9 cellular contexts compared by ENCODE assay signal in genomic region chr18:74493689-74494088, GRCh38. TPM values are rescaled to one million over a fixed set of nuclear protein-coding genes. Genes with fewer than 3 reads are reported as not detected.
DNase-seq lines count a peak whose midpoint lies in the region; ATAC-seq, FAIRE-seq and TF ChIP-seq lines count a peak whose summit lies in the region.
"Had no signal": no experiment of that assay in that cellular context is flagged by ENCODE, and none has a peak within 500 bp of the region (broad histone marks: within the 10 kb centered on the region; RNA-seq: fewer than 3 reads in every experiment).

No MANE protein-coding gene starts in this region.

- H3K4me3 Mint-ChIP-seq in activated CD4-positive, alpha-beta memory T cell treated with anti-CD3 and anti-CD28 coated beads, Interleukin-2, amount 10 ng/mL, durations not matched to agents 7 days and 5 days: no peak overlapping the region

- no peak overlapping the region for H3K27ac Mint-ChIP-seq in activated CD4-positive, alpha-beta memory T cell treated with anti-CD3 and anti-CD28 coated beads, Interleukin-2, amount 10 ng/mL, durations not matched to agents 7 days and 5 days
- H3K27ac Mint-ChIP-seq: stimulated activated naive CD8-positive, alpha-beta T cell treated with anti-CD3 and anti-CD28 coated beads, Interleukin-15, Interleukin-2, amounts not matched to agents 100 ng/mL and 50 ng/mL, for 24 hours had no signal

- CTCF ChIA-PET in activated CD4-positive, alpha-beta memory T cell treated with anti-CD3 and anti-CD28 coated beads, Interleukin-2, amount 10 ng/mL, durations not matched to agents 7 days and 5 days (lab: Charles Lee): interaction anchor here (0.6 to 2.6 kb wide), 20 partner anchors 9 to 430 kb away, joined by 3 to 62 read pairs (median 4); no protein-coding TSS in a partner anchor

- H3K27me3 Mint-ChIP-seq in activated CD4-positive, alpha-beta memory T cell treated with anti-CD3 and anti-CD28 coated beads, Interleukin-2, amount 10 ng/mL, durations not matched to agents 7 days and 5 days: peaks cover 14% of the 10 kb centered on the region
- H3K27me3 Mint-ChIP-seq: stimulated activated naive CD8-positive, alpha-beta T cell treated with anti-CD3 and anti-CD28 coated beads, Interleukin-15, Interleukin-2, amounts not matched to agents 100 ng/mL and 50 ng/mL, for 24 hours had no signal

- H3K4me1 ChIP-seq in pancreas: peaks cover 15 to 17% (median 15%) of the 10 kb centered on the region in 3 donors

- H3K27me3 ChIP-seq in pancreas: no peaks in the 10 kb centered on the region

- TF ChIP-seq CTCF in pancreas (IDR thresholded peaks at IDR 0.05): peak; percentile 11 to 55 (median 53)

- FAIRE-seq in pancreas (lab: Jason Lieb, UNC): no peak

- WGBS in pancreas, 2 donors: 41 to 43% methylated on average over 1 of the region's 1 CpG

- ATAC-seq in HG02759 (IDR thresholded peaks at IDR 0.05; ENCODE audit: unreplicated experiment): peak; percentile 9
- ATAC-seq in pancreas: peak in 2 of 4 donors; percentile 16 to 19
- ATAC-seq in HG02763 (IDR thresholded peaks at IDR 0.05; ENCODE audit: unreplicated experiment): no peak

- H3K9me3 Mint-ChIP-seq in activated CD4-positive, alpha-beta memory T cell treated with anti-CD3 and anti-CD28 coated beads, Interleukin-2, amount 10 ng/mL, durations not matched to agents 7 days and 5 days: no peaks in the 10 kb centered on the region
- H3K9me3 Mint-ChIP-seq: stimulated activated naive CD8-positive, alpha-beta T cell treated with anti-CD3 and anti-CD28 coated beads, Interleukin-15, Interleukin-2, amounts not matched to agents 100 ng/mL and 50 ng/mL, for 24 hours had no signal

- H3K36me3 ChIP-seq in pancreas: no peaks in the 10 kb centered on the region

- H3K36me3 Mint-ChIP-seq in activated CD4-positive, alpha-beta memory T cell treated with anti-CD3 and anti-CD28 coated beads, Interleukin-2, amount 10 ng/mL, durations not matched to agents 7 days and 5 days (ENCODE audit: low read depth): peaks cover 11% of the 10 kb centered on the region

- no peaks in the 10 kb centered on the region for H3K9me3 ChIP-seq in pancreas

- no peak overlapping the region for H3K4me3 ChIP-seq in pancreas

- DNase-seq in ELF-1 (ENCODE audit: low read depth, low spot score): peak; percentile 49
- peak; percentile 56 for DNase-seq in NCI-H2196 (lab: John Stamatoyannopoulos, UW; ENCODE audit: unreplicated experiment)
- DNase-seq in activated CD4-positive, alpha-beta memory T cell treated with anti-CD3 and anti-CD28 coated beads, Interleukin-2, amount 10 ng/mL, durations not matched to agents 7 days and 5 days: peak; percentile 66
- peak; percentile 40 for DNase-seq in epithelial cell of prostate (ENCODE audit: low read depth, low spot score)
- DNase-seq in pancreas: peak in 3 of 6 donors; percentile 59 to 64 (median 60)
- DNase-seq in NCI-H1694 (lab: John Stamatoyannopoulos, UW): no peak

- H3K27ac ChIP-seq in epithelial cell of prostate (no peak overlapping the region), pancreas (no peak overlapping the region)

- POLR2A ChIA-PET in activated CD4-positive, alpha-beta memory T cell treated with anti-CD3 and anti-CD28 coated beads, Interleukin-2, amount 10 ng/mL, durations not matched to agents 7 days and 5 days (lab: Charles Lee): interaction anchor here (1.0 to 1.2 kb wide), 4 partner anchors 139 to 296 kb away, joined by 3 to 5 read pairs (median 4); no protein-coding TSS in a partner anchor

- H3K4me1 Mint-ChIP-seq in activated CD4-positive, alpha-beta memory T cell treated with anti-CD3 and anti-CD28 coated beads, Interleukin-2, amount 10 ng/mL, durations not matched to agents 7 days and 5 days: peaks cover 27% of the 10 kb centered on the region

- intact Hi-C loops in pancreas (cut with DNase I): loop anchor here in 1 of 3 donors (5.0 kb wide), 1 partner anchor 141 kb away; no protein-coding TSS in a partner anchor

RNA-seq across cellular contexts. Expression of gene CNDP2, which starts 2.5 kb away (rescaled TPM):
- total RNA-seq in activated CD4-positive, alpha-beta memory T cell treated with anti-CD3 and anti-CD28 coated beads, Interleukin-2, amount 10 ng/mL, durations not matched to agents 7 days and 5 days: 100 to 1,000 TPM; 141 to 143 TPM
- 100 to 1,000 TPM in 3 of 6 donors, 10 to 100 TPM in 3; 66.4 to 196 (median 101) TPM for total RNA-seq in pancreas
- polyA plus RNA-seq in pancreas: 10 to 100 TPM; 65.7 to 94.6 TPM

RNA-seq across cellular contexts. Expression of gene DIPK1C, which starts 36.6 kb away (rescaled TPM):
- not detected for total RNA-seq in activated CD4-positive, alpha-beta memory T cell treated with anti-CD3 and anti-CD28 coated beads, Interleukin-2, amount 10 ng/mL, durations not matched to agents 7 days and 5 days
- under 1 TPM in 2 of 6 donors, not detected in 4; 0.16 to 0.25 TPM for total RNA-seq in pancreas
- polyA plus RNA-seq in pancreas: under 1 TPM in 1 of 2 donors, not detected in 1; 0.12 TPM

RNA-seq across cellular contexts. Expression of gene CNDP1, which starts 40.6 kb away (rescaled TPM):
- not detected for total RNA-seq in activated CD4-positive, alpha-beta memory T cell treated with anti-CD3 and anti-CD28 coated beads, Interleukin-2, amount 10 ng/mL, durations not matched to agents 7 days and 5 days
- under 1 TPM in 4 of 6 donors, not detected in 2; 0.09 to 0.35 (median 0.20) TPM for total RNA-seq in pancreas
- polyA plus RNA-seq in pancreas: under 1 TPM; 0.14 to 0.84 TPM
